Comparison of ENCODE assay signal across 21 cellular contexts in the genomic region with DNA sequence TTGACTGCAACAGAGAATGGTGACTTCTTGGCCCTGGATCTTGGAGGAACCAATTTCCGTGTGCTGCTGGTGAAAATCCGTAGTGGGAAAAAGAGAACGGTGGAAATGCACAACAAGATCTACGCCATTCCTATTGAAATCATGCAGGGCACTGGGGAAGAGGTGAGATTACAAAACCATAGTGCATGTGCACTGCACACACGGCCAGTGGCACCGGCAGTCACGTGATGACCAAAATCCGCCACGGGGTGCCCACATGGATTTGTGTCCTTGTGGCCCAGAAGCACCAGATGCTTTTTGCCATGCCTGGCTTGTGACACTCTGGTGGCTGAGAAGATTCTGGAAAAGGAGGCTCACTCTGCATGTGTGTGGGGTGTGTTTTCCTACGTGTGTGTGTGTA. TPM values are rescaled to one million over a fixed set of nuclear protein-coding genes. Genes with fewer than 3 reads are reported as not detected.
DNase-seq lines count a peak whose midpoint lies in the region; ATAC-seq and TF ChIP-seq lines count a peak whose summit lies in the region.
"Had no signal": no experiment of that assay in that cellular context is flagged by ENCODE, and none has a peak within 500 bp of the region (broad histone marks: within the 10 kb centered on the region; RNA-seq: fewer than 3 reads in every experiment).

No MANE protein-coding gene starts in this region.

- H3K4me3 Mint-ChIP-seq in Caco-2 (ENCODE audit: unreplicated experiment), result no peak overlapping the region
- no peak overlapping the region for H3K4me3 Mint-ChIP-seq in memory B cell
- H3K4me3 Mint-ChIP-seq in stimulated activated effector memory CD8-positive, alpha-beta T cell treated with anti-CD3 and anti-CD28 coated beads, Interleukin-12 subunit alpha, Interleukin-12 subunit beta, amount 100 ng/mL, for 72 hours, result no peak overlapping the region
- H3K4me3 Mint-ChIP-seq: activated CD8-positive, alpha-beta T cell treated with anti-CD3 and anti-CD28 coated beads for 36 hours; stimulated activated naive CD8-positive, alpha-beta T cell treated with anti-CD3 and anti-CD28 coated beads, Interleukin-15, Interleukin-2, amounts not matched to agents 100 ng/mL and 50 ng/mL, for 24 hours had no signal

- H3K36me3 Mint-ChIP-seq in Caco-2 (ENCODE audit: insufficient read depth, unreplicated experiment), result peaks cover 6% of the 10 kb centered on the region
- peaks cover 38% of the 10 kb centered on the region for H3K36me3 Mint-ChIP-seq in memory B cell
- peaks cover 100% of the 10 kb centered on the region for H3K36me3 Mint-ChIP-seq in stimulated activated effector memory CD8-positive, alpha-beta T cell treated with anti-CD3 and anti-CD28 coated beads, Interleukin-12 subunit alpha, Interleukin-12 subunit beta, amount 100 ng/mL, for 72 hours

- CTCF ChIA-PET in Caco-2 (lab: Charles Lee), result interaction anchor here (1.3 kb wide), 1 partner anchor 52 kb away, joined by 4 read pairs; no protein-coding TSS in a partner anchor

- intact Hi-C loops in Caco-2 (cut with micrococcal nuclease; ENCODE audit: unreplicated experiment), result loop anchor here (2.0 kb wide), 1 partner anchor 24 kb away; no protein-coding TSS in a partner anchor

- DNase-seq in Caco-2 (no peak), memory B cell (ENCODE audit: low spot score in 2 of 2) (no peak), NCI-H2227 (lab: John Stamatoyannopoulos, UW; ENCODE audit: unreplicated experiment) (no peak)
- DNase-seq in stimulated activated effector memory CD8-positive, alpha-beta T cell treated with anti-CD3 and anti-CD28 coated beads, Interleukin-12 subunit alpha, Interleukin-12 subunit beta, amount 100 ng/mL, for 72 hours (ENCODE audit: low spot score in 2 of 2), result no peak
- DNase-seq: activated CD8-positive, alpha-beta T cell treated with anti-CD3 and anti-CD28 coated beads for 36 hours; body of pancreas; C1 segment of cervical spinal cord; Calu3; DMS79 treated with DMSO at 0.1 percent for 48 hours; foreskin fibroblast; left colon; NCI-H1436; NCI-H2081 treated with DMSO at 0.1 percent for 48 hours; NCI-H774; T-helper 1 cell had no signal

- no peaks in the 10 kb centered on the region for H3K27me3 ChIP-seq in Caco-2 (replicated peaks; ENCODE audit: control insufficient read depth, insufficient read depth, low read length)
- H3K27me3 ChIP-seq: body of pancreas, SJSA1, tibial nerve had no signal

- H3K36me3 ChIP-seq in Caco-2 (ENCODE audit: control insufficient read depth, insufficient read depth, low read length), result no peaks in the 10 kb centered on the region

- H3K27ac ChIP-seq in VCaP, result peak overlapping the region; percentile 88
- H3K27ac ChIP-seq: body of pancreas, SJSA1, tibial nerve had no signal

- H3K27me3 Mint-ChIP-seq in Caco-2 (ENCODE audit: insufficient read depth, unreplicated experiment) (no peaks in the 10 kb centered on the region), memory B cell (no peaks in the 10 kb centered on the region)
- H3K27me3 Mint-ChIP-seq: activated CD8-positive, alpha-beta T cell treated with anti-CD3 and anti-CD28 coated beads for 36 hours; stimulated activated naive CD8-positive, alpha-beta T cell treated with anti-CD3 and anti-CD28 coated beads, Interleukin-15, Interleukin-2, amounts not matched to agents 100 ng/mL and 50 ng/mL, for 24 hours had no signal

- H3K4me1 ChIP-seq in Caco-2, result peaks cover 19% of the 10 kb centered on the region
- H3K4me1 ChIP-seq: body of pancreas had no signal

- H3K9me3 ChIP-seq in Caco-2, result no peaks in the 10 kb centered on the region
- H3K9me3 ChIP-seq: body of pancreas, SJSA1, tibial nerve had no signal

- H3K9me3 Mint-ChIP-seq in Caco-2 (ENCODE audit: unreplicated experiment) (no peaks in the 10 kb centered on the region), memory B cell (no peaks in the 10 kb centered on the region)
- H3K9me3 Mint-ChIP-seq in stimulated activated effector memory CD8-positive, alpha-beta T cell treated with anti-CD3 and anti-CD28 coated beads, Interleukin-12 subunit alpha, Interleukin-12 subunit beta, amount 100 ng/mL, for 72 hours, result no peaks in the 10 kb centered on the region
- H3K9me3 Mint-ChIP-seq: activated CD8-positive, alpha-beta T cell treated with anti-CD3 and anti-CD28 coated beads for 36 hours; stimulated activated naive CD8-positive, alpha-beta T cell treated with anti-CD3 and anti-CD28 coated beads, Interleukin-15, Interleukin-2, amounts not matched to agents 100 ng/mL and 50 ng/mL, for 24 hours had no signal

- POLR2A ChIA-PET in Caco-2 (lab: Charles Lee), result no interaction called here

- ATAC-seq in memory B cell (ENCODE audit: low read depth), result no peak
- ATAC-seq in stimulated activated effector memory CD8-positive, alpha-beta T cell treated with anti-CD3 and anti-CD28 coated beads, Interleukin-12 subunit alpha, Interleukin-12 subunit beta, amount 100 ng/mL, for 72 hours, result no peak
- no peak for ATAC-seq in GM19452 (IDR thresholded peaks at IDR 0.05; ENCODE audit: unreplicated experiment)
- ATAC-seq in HG03045 (IDR thresholded peaks at IDR 0.05; ENCODE audit: unreplicated experiment), result no peak
- ATAC-seq: activated CD8-positive, alpha-beta T cell treated with anti-CD3 and anti-CD28 coated beads for 36 hours; body of pancreas had no signal

- TF ChIP-seq CTCF in Caco-2 (IDR thresholded peaks at IDR 0.05; ENCODE audit: insufficient read depth in 1 of 2, low read depth in 1 of 2, low read length in 1 of 2, severe bottlenecking in 1 of 2, unreplicated experiment in 1 of 2), result no peak
- no peak for TF ChIP-seq CTCF in VCaP (conservative IDR thresholded peaks at IDR 0.05)

- peak overlapping the region; percentile 77 for H3K27ac Mint-ChIP-seq in Caco-2 (ENCODE audit: unreplicated experiment)
- H3K27ac Mint-ChIP-seq in memory B cell, result peak overlapping the region; percentile 73
- H3K27ac Mint-ChIP-seq in stimulated activated effector memory CD8-positive, alpha-beta T cell treated with anti-CD3 and anti-CD28 coated beads, Interleukin-12 subunit alpha, Interleukin-12 subunit beta, amount 100 ng/mL, for 72 hours, result peak overlapping the region; percentile 65
- H3K27ac Mint-ChIP-seq: activated CD8-positive, alpha-beta T cell treated with anti-CD3 and anti-CD28 coated beads for 36 hours had no signal

- BruUV-seq in Caco-2 (replicated peaks; lab: Mats Ljungman, UMichigan), result no TSS peak

- H3K4me1 Mint-ChIP-seq in Caco-2 (ENCODE audit: low read depth, unreplicated experiment) (peaks cover 34% of the 10 kb centered on the region), memory B cell (peaks cover 3% of the 10 kb centered on the region)
- peaks cover 3% of the 10 kb centered on the region for H3K4me1 Mint-ChIP-seq in stimulated activated effector memory CD8-positive, alpha-beta T cell treated with anti-CD3 and anti-CD28 coated beads, Interleukin-12 subunit alpha, Interleukin-12 subunit beta, amount 100 ng/mL, for 72 hours

- no peak overlapping the region for H3K4me3 ChIP-seq in Caco-2 (ENCODE audit: low read depth, low read length)
- H3K4me3 ChIP-seq: body of pancreas, SJSA1, tibial nerve had no signal

RNA-seq across cellular contexts. Expression of gene TACR2, which starts 32.4 kb away (rescaled TPM):
- 0.57 and 0.60 TPM in 2 replicates for total RNA-seq in Caco-2 (2022)
- total RNA-seq: activated CD8-positive, alpha-beta T cell treated with anti-CD3 and anti-CD28 coated beads for 36 hours; SJSA1 had no signal
